ENCODE assay signal across 18 cellular contexts in genomic region chr2:145626301-145626700, GRCh38.
DNase-seq lines count a peak whose midpoint lies in the region; ATAC-seq, FAIRE-seq and TF ChIP-seq lines count a peak whose summit lies in the region.
"Had no signal": no experiment of that assay in that cellular context is flagged by ENCODE, and none has a peak within 500 bp of the region (broad histone marks: within the 10 kb centered on the region; RNA-seq: fewer than 3 reads in every experiment).

No MANE protein-coding gene starts in this region.

- dilution Hi-C loops in endothelial cell of umbilical vein (cut with MboI; ENCODE audit: extremely low pct_ligation_motif_present, low sequenced_read_pairs), result no loop called here

- POLR2A ChIA-PET in endothelial cell of umbilical vein (lab: Charles Lee), result no interaction called here

- peak; percentile 48 for DNase-seq in adipocyte (ENCODE audit: low read depth)
- peak; percentile 16 for DNase-seq in brain pericyte (ENCODE audit: low read depth, low spot score)
- peak; percentile 86 for DNase-seq in endothelial cell of umbilical vein (ENCODE audit: low read depth, low spot score)
- DNase-seq in osteoblast (ENCODE audit: insufficient read length, low spot score, missing footprints), result no peak
- DNase-seq in nucleus accumbens (lab: John Stamatoyannopoulos, UW), result no peak
- DNase-seq in psoas muscle, result no peak
- DNase-seq in NCI-H1092 (lab: John Stamatoyannopoulos, UW), result no peak
- DNase-seq: BE2C; CD4-positive, alpha-beta memory T cell; DMS79; GOT3 had no signal

- H4K20me1 ChIP-seq in endothelial cell of umbilical vein (replicated peaks; ENCODE audit: control insufficient read depth, extremely low read depth, insufficient read depth, low read length) (no peaks in the 10 kb centered on the region), osteoblast (ENCODE audit: insufficient read depth, low read length) (no peaks in the 10 kb centered on the region)

- no peak for FAIRE-seq in endothelial cell of umbilical vein (lab: Jason Lieb, UNC)
- FAIRE-seq: A549, GM12878, GM18507 had no signal

- H3K9me1 ChIP-seq in endothelial cell of umbilical vein (replicated peaks; ENCODE audit: control insufficient read depth, extremely low read depth, insufficient read depth, low read length), result no peaks in the 10 kb centered on the region

- CTCF ChIA-PET in endothelial cell of umbilical vein (lab: Charles Lee), result no interaction called here

- H3K79me2 ChIP-seq in endothelial cell of umbilical vein (ENCODE audit: control insufficient read depth, insufficient read depth, low read length), result no peaks in the 10 kb centered on the region
- no peaks in the 10 kb centered on the region for H3K79me2 ChIP-seq in osteoblast (ENCODE audit: insufficient read depth, low read length)

- H3K4me1 ChIP-seq in adipocyte (ENCODE audit: control insufficient read depth, insufficient read depth, low read length), result peaks cover 2% of the 10 kb centered on the region
- no peaks in the 10 kb centered on the region for H3K4me1 ChIP-seq in endothelial cell of umbilical vein (ENCODE audit: control insufficient read depth, extremely low read depth, insufficient read depth, low read length)
- peaks cover 18% of the 10 kb centered on the region for H3K4me1 ChIP-seq in osteoblast (ENCODE audit: insufficient read depth, low read length)
- H3K4me1 ChIP-seq in psoas muscle, result no peaks in the 10 kb centered on the region
- H3K4me1 ChIP-seq: BE2C, HAP-1 had no signal

- H3K4me3 ChIP-seq in adipocyte (ENCODE audit: low read length) (no peak overlapping the region), endothelial cell of umbilical vein (replicated peaks in 1 of 3; ENCODE audit: insufficient read depth in 1 of 3, low read depth in 1 of 3, low read length in 3 of 3) (no peak overlapping the region), osteoblast (ENCODE audit: insufficient read depth, low read length) (no peak overlapping the region), psoas muscle (no peak overlapping the region)
- H3K4me3 ChIP-seq: A549, GM12878, HAP-1 had no signal

- no peak for TF ChIP-seq POLR2A in endothelial cell of umbilical vein (IDR thresholded peaks at IDR 0.05; ENCODE audit: low read depth, low read length)

- intact Hi-C loops in endothelial cell of umbilical vein (cut with micrococcal nuclease), result no loop called here
- intact Hi-C loops in psoas muscle (cut with DNase I), result no loop called here

- H3K27ac ChIP-seq in endothelial cell of umbilical vein (ENCODE audit: insufficient read depth, low read depth, low read length) (no peak overlapping the region), osteoblast (ENCODE audit: low read depth, low read length) (no peak overlapping the region), psoas muscle (no peak overlapping the region)
- H3K27ac ChIP-seq: A549, C4-2B, HL-60 had no signal

- H2AFZ ChIP-seq in endothelial cell of umbilical vein (ENCODE audit: low read depth, low read length), result no peak overlapping the region
- H2AFZ ChIP-seq in osteoblast (ENCODE audit: low read length), result peak overlapping the region; percentile 53

- no peak overlapping the region for H3K9ac ChIP-seq in adipocyte (ENCODE audit: low read length)
- H3K9ac ChIP-seq in endothelial cell of umbilical vein (replicated peaks; ENCODE audit: extremely low read depth, insufficient read depth, low read length), result no peak overlapping the region

- H3K27me3 ChIP-seq in adipocyte (replicated peaks; ENCODE audit: control insufficient read depth, insufficient read depth, low read length), result no peaks in the 10 kb centered on the region
- no peaks in the 10 kb centered on the region for H3K27me3 ChIP-seq in endothelial cell of umbilical vein (ENCODE audit: control insufficient read depth in 2 of 2, insufficient read depth in 2 of 2, low read length in 2 of 2)
- H3K27me3 ChIP-seq in osteoblast (ENCODE audit: insufficient read depth, low read length), result no peaks in the 10 kb centered on the region
- H3K27me3 ChIP-seq in psoas muscle (ENCODE audit: insufficient read depth in 3 of 3, low read length in 2 of 3), result no peaks in the 10 kb centered on the region
- H3K27me3 ChIP-seq: BE2C had no signal

- no TSS peak for BruUV-seq in endothelial cell of umbilical vein (replicated peaks; lab: Mats Ljungman, UMichigan)

- H3K9me3 ChIP-seq in adipocyte (ENCODE audit: control insufficient read depth, low read length) (no peaks in the 10 kb centered on the region), endothelial cell of umbilical vein (replicated peaks; ENCODE audit: control insufficient read depth, insufficient read depth, low read length) (no peaks in the 10 kb centered on the region), osteoblast (ENCODE audit: low read depth, low read length) (no peaks in the 10 kb centered on the region), psoas muscle (no peaks in the 10 kb centered on the region)
- H3K9me3 ChIP-seq: A549, BE2C, HAP-1 had no signal

- no peak overlapping the region for H3K4me2 ChIP-seq in endothelial cell of umbilical vein (ENCODE audit: insufficient read depth, low read length)
- no peak overlapping the region for H3K4me2 ChIP-seq in osteoblast (ENCODE audit: insufficient read depth, low read length)
- H3K4me2 ChIP-seq: A549 had no signal

- no peak for TF ChIP-seq CTCF in endothelial cell of umbilical vein (IDR thresholded peaks at IDR 0.05; ENCODE audit: extremely low read depth in 1 of 2, insufficient read depth in 1 of 2, low read depth in 1 of 2, low read length in 2 of 2)
- TF ChIP-seq CTCF in osteoblast (IDR thresholded peaks at IDR 0.05; ENCODE audit: extremely low read depth, low read depth, low read length), result no peak
- TF ChIP-seq CTCF in psoas muscle (IDR thresholded peaks at IDR 0.05), result no peak

- ATAC-seq in psoas muscle (no peak), GM21515 (IDR thresholded peaks at IDR 0.05; ENCODE audit: unreplicated experiment) (no peak)
- ATAC-seq: A549, GM12878 had no signal

- H3K36me3 ChIP-seq in adipocyte (ENCODE audit: control insufficient read depth, insufficient read depth, low read length, severe bottlenecking) (no peaks in the 10 kb centered on the region), endothelial cell of umbilical vein (ENCODE audit: control insufficient read depth in 2 of 2, extremely low read depth in 1 of 2, insufficient read depth in 2 of 2, low read length in 2 of 2) (no peaks in the 10 kb centered on the region), osteoblast (ENCODE audit: insufficient read depth, low read length) (no peaks in the 10 kb centered on the region), psoas muscle (ENCODE audit: insufficient read depth in 1 of 2, low read depth in 1 of 2) (no peaks in the 10 kb centered on the region)
- H3K36me3 ChIP-seq: BE2C, HAP-1 had no signal

TF ChIP-seq in endothelial cell of umbilical vein, 7 proteins besides CTCF, POLR2A, EP300 and RAD21:
- TF ChIP-seq JUN (IDR thresholded peaks at IDR 0.05; ENCODE audit: borderline replicate concordance, insufficient read depth, insufficient read length, low read depth) (no peak), MYC (IDR thresholded peaks at IDR 0.05; ENCODE audit: low read depth, low read length) (no peak), FOS (IDR thresholded peaks at IDR 0.05; ENCODE audit: borderline replicate concordance, insufficient read depth, low read length) (no peak), MAX (IDR thresholded peaks at IDR 0.05; ENCODE audit: insufficient read depth, insufficient read length) (no peak), POLR2AphosphoS5 (IDR thresholded peaks at IDR 0.05; ENCODE audit: insufficient read depth, low read depth, low read length) (no peak), EZH2 (IDR thresholded peaks at IDR 0.05; ENCODE audit: borderline replicate concordance, low read depth, low read length, severe bottlenecking) (no peak), GATA2 (IDR thresholded peaks at IDR 0.05; ENCODE audit: insufficient read depth, insufficient read length, low read depth, low read length) (no peak)

Comparison
In these comparisons a context has a peak if more than half of its experiments do, and no peak if none do; other contexts are left out.
1. DNase-seq: peak in adipocyte (single experiment), brain pericyte (single experiment) and endothelial cell of umbilical vein (single experiment); none in osteoblast (single experiment), nucleus accumbens (0 of 56), psoas muscle (0 of 2) and NCI-H1092 (single experiment).